Comparison of ENCODE assay signal across 24 cellular contexts in the genomic region with DNA sequence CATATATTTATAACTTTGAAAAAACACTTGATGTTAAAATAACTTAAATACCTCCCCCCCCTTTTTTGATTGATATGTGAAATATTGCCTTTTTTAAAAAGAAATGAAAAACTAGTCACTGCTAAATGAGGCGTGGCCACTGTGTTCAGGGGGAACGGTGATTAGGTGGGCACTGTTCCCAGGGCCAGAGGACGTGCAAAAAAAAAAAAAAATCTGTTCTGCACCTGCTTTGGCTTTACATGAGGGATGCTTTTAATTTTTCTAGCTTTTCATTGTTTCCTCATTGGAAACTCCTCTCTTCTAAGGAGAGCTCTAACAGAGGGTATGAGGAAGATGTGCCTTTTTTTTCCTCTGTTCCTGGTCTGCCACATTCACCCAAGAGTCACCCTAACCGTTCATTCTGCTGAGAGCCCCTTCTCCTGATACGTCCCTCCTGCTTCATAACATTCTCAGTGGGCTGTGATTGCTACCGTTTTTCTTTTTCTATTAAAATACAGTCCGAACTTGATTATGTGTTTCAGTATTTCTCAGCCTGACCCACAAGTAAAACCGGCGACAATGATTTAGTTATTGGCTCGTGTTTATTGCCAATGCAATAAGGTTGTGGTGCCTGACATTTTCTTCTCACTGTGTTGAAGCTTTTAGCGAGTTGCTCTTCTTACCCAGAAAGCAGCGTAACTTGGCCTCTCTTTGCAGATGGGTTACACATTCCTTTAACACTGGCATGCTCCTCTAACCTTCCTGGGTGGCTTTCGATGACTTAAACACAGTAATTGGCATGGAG.
"Had no signal": no experiment of that assay in that cellular context is flagged by ENCODE, and none has a peak within 500 bp of the region (broad histone marks: within the 10 kb centered on the region; RNA-seq: fewer than 3 reads in every experiment).

No MANE protein-coding gene starts in this region.

- H3K4me3 ChIP-seq: ascending aorta, esophagus muscularis mucosa, left ventricle myocardium inferior, lung, right atrium auricular region, suprapubic skin, tibial artery, upper lobe of right lung had no signal

- H3K27ac ChIP-seq: ascending aorta, brain microvascular endothelial cell, esophagus muscularis mucosa, left ventricle myocardium inferior, right atrium auricular region, suprapubic skin, tibial artery, upper lobe of right lung had no signal

- ATAC-seq: natural killer cell; stimulated activated naive B cell treated with anti-CD40 and anti-IgM and Interleukin-4, amounts not matched to agents 10 μg/mL and 1 μg/mL and 100 μg/mL, for 72 hours; upper lobe of right lung had no signal

- DNase-seq: activated CD4-positive, alpha-beta memory T cell treated with anti-CD3 and anti-CD28 coated beads, Interleukin-2, amount 10 ng/mL, durations not matched to agents 7 days and 5 days; activated CD4-positive, alpha-beta T cell treated with anti-CD3 and anti-CD28 coated beads for 1 hour; activated CD4-positive, alpha-beta T cell treated with anti-CD3 and anti-CD28 coated beads, Interleukin-2, amount 10 ng/mL, durations not matched to agents 7 days and 5 days; activated CD8-positive, alpha-beta memory T cell treated with anti-CD3 and anti-CD28 coated beads, Interleukin-2, amount 50 U/mL, for 48 hours; activated gamma-delta T cell; activated naive CD4-positive, alpha-beta T cell treated with anti-CD3 and anti-CD28 coated beads, Interleukin-2, amount 10 ng/mL, durations not matched to agents 7 days and 5 days; activated naive CD8-positive, alpha-beta T cell treated with anti-CD3 and anti-CD28 coated beads, Interleukin-2, amount 10 ng/mL, durations not matched to agents 7 days and 5 days; activated T-cell treated with anti-CD3 and anti-CD28 coated beads, Interleukin-2, amount 50 U/mL, for 24 hours; brain microvascular endothelial cell; foreskin melanocyte; left ventricle myocardium inferior; mesendoderm; natural killer cell; stimulated activated CD4-positive, alpha-beta T cell treated with anti-CD3 and anti-CD28 coated beads, Interleukin-15, amount 100 ng/mL, for 24 hours; stimulated activated CD4-positive, alpha-beta T cell treated with anti-CD3 and anti-CD28 coated beads, Interleukin-2, amount 100 ng/mL, for 24 hours; stimulated activated naive B cell treated with anti-CD40 and anti-IgM and Interleukin-4, amounts not matched to agents 10 μg/mL and 1 μg/mL and 100 μg/mL, for 72 hours; T1000; tibial artery; upper lobe of right lung had no signal
